14 cellular contexts compared by ENCODE assay signal in genomic region chr19:17513801-17514200, GRCh38. TPM values are rescaled to one million over a fixed set of nuclear protein-coding genes. Genes with fewer than 3 reads are reported as not detected.
A peak's percentile ranks its signal among the peaks of the same experiment; 100 is the strongest.
DNase-seq lines count a peak whose midpoint lies in the region; ATAC-seq, FAIRE-seq and TF ChIP-seq lines count a peak whose summit lies in the region.
"Had no signal": no experiment of that assay in that cellular context is flagged by ENCODE, and none has a peak within 500 bp of the region (broad histone marks: within the 10 kb centered on the region; RNA-seq: fewer than 3 reads in every experiment).

No MANE protein-coding gene starts in this region.

- no peak overlapping the region for H3K27ac ChIP-seq in CD4-positive, alpha-beta memory T cell (ENCODE audit: low read depth, low read length)
- H3K27ac ChIP-seq in naive thymus-derived CD4-positive, alpha-beta T cell (ENCODE audit: low read depth, low read length): no peak overlapping the region
- H3K27ac ChIP-seq in body of pancreas (no peak overlapping the region), endodermal cell (ENCODE audit: low read depth, low read length) (no peak overlapping the region)

- 62 to 70% methylated on average over 8 of the region's 8 CpGs for WGBS in body of pancreas, 2 donors
- 94 to 95% methylated on average over 8 of the region's 8 CpGs for WGBS in endodermal cell (ENCODE audit: insufficient coverage in 1 of 2, insufficient read length in 1 of 2), 2 experiments

- no peak for TF ChIP-seq POLR2A in body of pancreas (IDR thresholded peaks at IDR 0.05)

- H3K27me3 Mint-ChIP-seq in CD4-positive, alpha-beta memory T cell: no peaks in the 10 kb centered on the region
- H3K27me3 Mint-ChIP-seq in activated CD8-positive, alpha-beta T cell treated with anti-CD3 and anti-CD28 coated beads for 36 hours: no peaks in the 10 kb centered on the region
- no peaks in the 10 kb centered on the region for H3K27me3 Mint-ChIP-seq in naive thymus-derived CD4-positive, alpha-beta T cell
- no peaks in the 10 kb centered on the region for H3K27me3 Mint-ChIP-seq in endodermal cell (ENCODE audit: insufficient read depth)

- H3K36me3 Mint-ChIP-seq in CD4-positive, alpha-beta memory T cell: peaks cover 11 to 12% of the 10 kb centered on the region in 2 donors
- H3K36me3 Mint-ChIP-seq in activated CD8-positive, alpha-beta T cell treated with anti-CD3 and anti-CD28 coated beads for 36 hours (ENCODE audit: low read depth): peaks cover 43% of the 10 kb centered on the region
- peaks cover 0 to 43% (median 11%) of the 10 kb centered on the region in 5 donors for H3K36me3 Mint-ChIP-seq in naive thymus-derived CD4-positive, alpha-beta T cell
- H3K36me3 Mint-ChIP-seq in endodermal cell (ENCODE audit: low read depth): peaks cover 31% of the 10 kb centered on the region

- intact Hi-C loops in CD4-positive, alpha-beta memory T cell (cut with micrococcal nuclease): loop anchor here (5.0 kb wide), 1 partner anchor 418 kb away; the partner anchor contains the start of gene CCDC124
- intact Hi-C loops in activated CD8-positive, alpha-beta T cell treated with anti-CD3 and anti-CD28 coated beads for 36 hours (cut with micrococcal nuclease): no loop called here
- intact Hi-C loops in naive thymus-derived CD4-positive, alpha-beta T cell (cut with micrococcal nuclease): loop anchor here (5.0 kb wide), 5 partner anchors 58 to 418 kb away; partner anchors contain the start of genes BST2 (in 1 of the 2), CCDC124 (in 1 of the 2), DDA1 (in 1 of the 2) and JAK3 (in 1 of the 2)
- intact Hi-C loops in body of pancreas (cut with DNase I): no loop called here

- H3K4me3 ChIP-seq in CD4-positive, alpha-beta memory T cell (ENCODE audit: low read length in 2 of 2): no peak overlapping the region
- no peak overlapping the region for H3K4me3 ChIP-seq in naive thymus-derived CD4-positive, alpha-beta T cell (ENCODE audit: low read length)
- no peak overlapping the region for H3K4me3 ChIP-seq in body of pancreas
- H3K4me3 ChIP-seq in endodermal cell (ENCODE audit: low read length): no peak overlapping the region

- DNase-seq in CD4-positive, alpha-beta memory T cell: no peak
- peak; percentile 32 for DNase-seq in HTR-8/SVneo (ENCODE audit: insufficient read length, low spot score)
- DNase-seq in activated CD8-positive, alpha-beta T cell treated with anti-CD3 and anti-CD28 coated beads for 36 hours: no peak
- DNase-seq in naive thymus-derived CD4-positive, alpha-beta T cell: no peak
- DNase-seq in NCI-H187 treated with DMSO at 0.1 percent for 48 hours (lab: John Stamatoyannopoulos, UW): no peak
- DNase-seq in body of pancreas: no peak
- no peak for DNase-seq in GM19238 (ENCODE audit: insufficient read length, low spot score)
- no peak for DNase-seq in endodermal cell
- DNase-seq: activated CD4-positive, CD25-positive, alpha-beta regulatory T cell; activated gamma-delta T cell treated with Interleukin-2 at 50 U/mL for 16 hours; cortex of kidney; RPMI8226 had no signal

- no peaks in the 10 kb centered on the region for H3K27me3 ChIP-seq in CD4-positive, alpha-beta memory T cell (ENCODE audit: insufficient read depth, low read length)
- H3K27me3 ChIP-seq in naive thymus-derived CD4-positive, alpha-beta T cell (ENCODE audit: control insufficient read depth in 2 of 2, insufficient read depth in 2 of 2, low read length in 2 of 2): no peaks in the 10 kb centered on the region
- no peaks in the 10 kb centered on the region for H3K27me3 ChIP-seq in body of pancreas
- no peaks in the 10 kb centered on the region for H3K27me3 ChIP-seq in endodermal cell (ENCODE audit: control insufficient read depth, insufficient read depth, low read length, poor library complexity, severe bottlenecking)

- peaks cover 0 to 6% (median 1%) of the 10 kb centered on the region in 8 donors for H3K9me3 Mint-ChIP-seq in CD4-positive, alpha-beta memory T cell
- H3K9me3 Mint-ChIP-seq in activated CD8-positive, alpha-beta T cell treated with anti-CD3 and anti-CD28 coated beads for 36 hours: peaks cover 7% of the 10 kb centered on the region
- H3K9me3 Mint-ChIP-seq in naive thymus-derived CD4-positive, alpha-beta T cell: peaks cover 0 to 7% (median 3%) of the 10 kb centered on the region in 11 donors
- H3K9me3 Mint-ChIP-seq in endodermal cell: peaks cover 15% of the 10 kb centered on the region

- H3K9ac ChIP-seq in endodermal cell (ENCODE audit: extremely low read depth, low read length, poor library complexity, severe bottlenecking): no peak overlapping the region

- TF ChIP-seq CTCF in activated CD8-positive, alpha-beta T cell treated with anti-CD3 and anti-CD28 coated beads for 36 hours (IDR thresholded peaks at IDR 0.05): no peak
- no peak for TF ChIP-seq CTCF in body of pancreas (IDR thresholded peaks at IDR 0.05)
- no peak for TF ChIP-seq CTCF in endodermal cell (conservative IDR thresholded peaks at IDR 0.05)

- peaks cover 14 to 35% (median 24%) of the 10 kb centered on the region in 4 donors for H3K4me1 Mint-ChIP-seq in CD4-positive, alpha-beta memory T cell
- peaks cover 16% of the 10 kb centered on the region for H3K4me1 Mint-ChIP-seq in activated CD8-positive, alpha-beta T cell treated with anti-CD3 and anti-CD28 coated beads for 36 hours (ENCODE audit: low read depth)
- peaks cover 24 to 38% (median 34%) of the 10 kb centered on the region in 7 donors for H3K4me1 Mint-ChIP-seq in naive thymus-derived CD4-positive, alpha-beta T cell
- peaks cover 6% of the 10 kb centered on the region for H3K4me1 Mint-ChIP-seq in endodermal cell

- no peak for ATAC-seq in activated CD8-positive, alpha-beta T cell treated with anti-CD3 and anti-CD28 coated beads for 36 hours
- ATAC-seq in naive thymus-derived CD4-positive, alpha-beta T cell: no peak
- no peak for ATAC-seq in body of pancreas

- peaks cover 8% of the 10 kb centered on the region for H3K36me3 ChIP-seq in CD4-positive, alpha-beta memory T cell (ENCODE audit: insufficient read depth, low read length)
- peaks cover 4 to 23% (median 6%) of the 10 kb centered on the region in 3 experiments for H3K36me3 ChIP-seq in naive thymus-derived CD4-positive, alpha-beta T cell (ENCODE audit: control insufficient read depth in 2 of 3, insufficient read depth in 3 of 3, low read length in 3 of 3)
- peaks cover 4 to 5% of the 10 kb centered on the region in 2 donors for H3K36me3 ChIP-seq in body of pancreas (replicated peaks in 1 of 2; ENCODE audit: insufficient read depth in 1 of 2, low read depth in 2 of 2)
- peaks cover 23% of the 10 kb centered on the region for H3K36me3 ChIP-seq in endodermal cell (ENCODE audit: control insufficient read depth, insufficient read depth, low read length)

- peak overlapping the region in 6 of 7 donors; percentile 8 to 95 (median 71) for H3K27ac Mint-ChIP-seq in CD4-positive, alpha-beta memory T cell
- H3K27ac Mint-ChIP-seq in activated CD8-positive, alpha-beta T cell treated with anti-CD3 and anti-CD28 coated beads for 36 hours: no peak overlapping the region
- H3K27ac Mint-ChIP-seq in naive thymus-derived CD4-positive, alpha-beta T cell: peak overlapping the region; percentile 31 to 90 (median 50)
- no peak overlapping the region for H3K27ac Mint-ChIP-seq in endodermal cell

- POLR2A ChIA-PET in CD4-positive, alpha-beta memory T cell (lab: Charles Lee; ENCODE audit: partially characterized antibody): interaction anchor here (5.6 kb wide), 1 partner anchor 10 kb away, joined by 69 read pairs; a partner anchor contains a TSS
- POLR2A ChIA-PET in activated CD8-positive, alpha-beta T cell treated with anti-CD3 and anti-CD28 coated beads for 36 hours (lab: Charles Lee): interaction anchor here (4.2 kb wide), 1 partner anchor 10 kb away, joined by 26 read pairs; no protein-coding TSS in a partner anchor
- POLR2A ChIA-PET in naive thymus-derived CD4-positive, alpha-beta T cell (lab: Charles Lee): interaction anchor here (0.8 to 1.9 kb wide), 3 partner anchors 8 to 1006 kb away, joined by 3 to 5 read pairs (median 3); no protein-coding TSS in a partner anchor

- CTCF ChIA-PET in CD4-positive, alpha-beta memory T cell (lab: Charles Lee; ENCODE audit: partially characterized antibody): interaction anchor here (1.4 to 2.9 kb wide), 2 partner anchors 11 to 18 kb away, joined by 3 to 14 read pairs; no protein-coding TSS in a partner anchor
- CTCF ChIA-PET in activated CD8-positive, alpha-beta T cell treated with anti-CD3 and anti-CD28 coated beads for 36 hours (lab: Charles Lee): interaction anchor here (1.4 to 1.7 kb wide), 2 partner anchors 8 to 18 kb away, joined by 5 to 6 read pairs; no protein-coding TSS in a partner anchor
- CTCF ChIA-PET in naive thymus-derived CD4-positive, alpha-beta T cell (lab: Charles Lee): interaction anchor here (0.6 to 1.1 kb wide), 2 partner anchors 13 to 93 kb away, joined by 3 read pairs; no protein-coding TSS in a partner anchor

- FAIRE-seq in HTR-8/SVneo (lab: Jason Lieb, UNC): no peak
- FAIRE-seq: H1 had no signal

- H3K4me1 ChIP-seq in CD4-positive, alpha-beta memory T cell (ENCODE audit: insufficient read depth, low read length): peaks cover 20% of the 10 kb centered on the region
- peaks cover 0 to 20% of the 10 kb centered on the region in 2 donors for H3K4me1 ChIP-seq in naive thymus-derived CD4-positive, alpha-beta T cell (ENCODE audit: control insufficient read depth in 2 of 2, insufficient read depth in 2 of 2, low read length in 2 of 2)
- H3K4me1 ChIP-seq in body of pancreas (peaks cover 27% of the 10 kb centered on the region), endodermal cell (ENCODE audit: control insufficient read depth, insufficient read depth, low read length) (no peaks in the 10 kb centered on the region)

- peak overlapping the region in 5 of 8 donors; percentile 10 to 69 (median 53) for H3K4me3 Mint-ChIP-seq in CD4-positive, alpha-beta memory T cell
- peak overlapping the region; percentile 3 for H3K4me3 Mint-ChIP-seq in activated CD8-positive, alpha-beta T cell treated with anti-CD3 and anti-CD28 coated beads for 36 hours
- peak overlapping the region; percentile 15 to 65 (median 44) for H3K4me3 Mint-ChIP-seq in naive thymus-derived CD4-positive, alpha-beta T cell
- no peak overlapping the region for H3K4me3 Mint-ChIP-seq in endodermal cell

- H3K9me3 ChIP-seq in CD4-positive, alpha-beta memory T cell (ENCODE audit: control insufficient read depth in 1 of 2, low read length in 2 of 2): peaks cover 0 to 6% of the 10 kb centered on the region in 2 donors
- peaks cover 0 to 9% (median 5%) of the 10 kb centered on the region in 3 experiments for H3K9me3 ChIP-seq in naive thymus-derived CD4-positive, alpha-beta T cell (ENCODE audit: control insufficient read depth in 2 of 3, low read length in 3 of 3)
- H3K9me3 ChIP-seq in body of pancreas (no peaks in the 10 kb centered on the region), endodermal cell (ENCODE audit: control insufficient read depth, low read length) (peaks cover 24% of the 10 kb centered on the region)

RNA-seq across cellular contexts. Expression of gene PGLS, which starts 2.4 kb away (rescaled TPM):
- 10 to 100 TPM; 76.3 to 80.0 TPM for total RNA-seq in CD4-positive, alpha-beta memory T cell
- 10 to 100 TPM; 39.7 to 61.1 TPM for polyA plus RNA-seq in CD4-positive, alpha-beta memory T cell
- total RNA-seq in activated CD8-positive, alpha-beta T cell treated with anti-CD3 and anti-CD28 coated beads for 36 hours: 10 to 100 TPM; 58.0 to 58.9 TPM
- total RNA-seq in naive thymus-derived CD4-positive, alpha-beta T cell: 10 to 100 TPM; 53.3 to 83.3 (median 74.1) TPM
- polyA plus RNA-seq in naive thymus-derived CD4-positive, alpha-beta T cell: 10 to 100 TPM; 67.0 to 77.1 TPM
- total RNA-seq in body of pancreas (10 to 100 TPM; 64.9 to 82.7 TPM), endodermal cell (100 to 1,000 TPM; 121 to 132 TPM)
- 79.1 TPM for polyA plus RNA-seq in endodermal cell (2013, experiment 1 of 2)
- 76.6 TPM for polyA plus RNA-seq in endodermal cell (2013, experiment 2 of 2)

RNA-seq across cellular contexts. Expression of gene COLGALT1, which starts 41.6 kb away (rescaled TPM):
- total RNA-seq in CD4-positive, alpha-beta memory T cell: 10 to 100 TPM; 68.3 to 74.7 TPM
- 10 to 100 TPM; 14.1 to 24.9 TPM for polyA plus RNA-seq in CD4-positive, alpha-beta memory T cell
- total RNA-seq in activated CD8-positive, alpha-beta T cell treated with anti-CD3 and anti-CD28 coated beads for 36 hours: 10 to 100 TPM; 62.1 to 64.2 TPM
- total RNA-seq in naive thymus-derived CD4-positive, alpha-beta T cell: 10 to 100 TPM; 50.1 to 70.6 (median 61.3) TPM
- polyA plus RNA-seq in naive thymus-derived CD4-positive, alpha-beta T cell: 10 to 100 TPM; 13.2 to 23.8 TPM
- total RNA-seq in body of pancreas (10 to 100 TPM; 38.9 to 41.5 TPM), endodermal cell (10 to 100 TPM; 61.2 to 68.3 TPM)
- 52.8 TPM for polyA plus RNA-seq in endodermal cell (2013, experiment 1 of 2)
- 49.6 TPM for polyA plus RNA-seq in endodermal cell (2013, experiment 2 of 2)

RNA-seq across cellular contexts. Expression of gene SLC27A1, which starts 43.5 kb away (rescaled TPM):
- total RNA-seq in CD4-positive, alpha-beta memory T cell: 10 to 100 TPM in 1 of 2 experiments, 1 to 10 TPM in 1; 9.2 to 10.1 TPM
- polyA plus RNA-seq in CD4-positive, alpha-beta memory T cell: 1 to 10 TPM; 5.2 to 6.6 TPM
- 1 to 10 TPM; 3.5 to 3.6 TPM for total RNA-seq in activated CD8-positive, alpha-beta T cell treated with anti-CD3 and anti-CD28 coated beads for 36 hours
- 10 to 100 TPM in 4 of 5 experiments, 1 to 10 TPM in 1; 3.1 to 15.1 (median 11.0) TPM for total RNA-seq in naive thymus-derived CD4-positive, alpha-beta T cell
- 1 to 10 TPM; 5.0 to 8.2 TPM for polyA plus RNA-seq in naive thymus-derived CD4-positive, alpha-beta T cell
- total RNA-seq in body of pancreas: 10 to 100 TPM; 21.1 to 25.7 TPM
- total RNA-seq in endodermal cell: 10 to 100 TPM; 11.8 to 16.9 TPM
- polyA plus RNA-seq in endodermal cell (2013, experiment 1 of 2): 15.4 TPM
- 12.7 TPM for polyA plus RNA-seq in endodermal cell (2013, experiment 2 of 2)

RNA-seq across cellular contexts. Expression of gene NXNL1, which starts 53.1 kb away (rescaled TPM):
- not detected for total RNA-seq in CD4-positive, alpha-beta memory T cell
- polyA plus RNA-seq in CD4-positive, alpha-beta memory T cell: not detected
- total RNA-seq in activated CD8-positive, alpha-beta T cell treated with anti-CD3 and anti-CD28 coated beads for 36 hours: not detected
- not detected for total RNA-seq in naive thymus-derived CD4-positive, alpha-beta T cell
- polyA plus RNA-seq in naive thymus-derived CD4-positive, alpha-beta T cell: not detected
- not detected for total RNA-seq in body of pancreas
- total RNA-seq in endodermal cell: not detected
- polyA plus RNA-seq in endodermal cell (2013, experiment 1 of 2): not detected
- polyA plus RNA-seq in endodermal cell (2013, experiment 2 of 2): not detected
- total RNA-seq: fibroblast of villous mesenchyme, H1 had no signal
- polyA plus RNA-seq: H1 had no signal

Comparison
In these comparisons a context has a peak if more than half of its experiments do, and no peak if none do; other contexts are left out.
1. H3K27ac Mint-ChIP-seq: peak in CD4-positive, alpha-beta memory T cell (6 of 7) and naive thymus-derived CD4-positive, alpha-beta T cell (9 of 9); none in activated CD8-positive, alpha-beta T cell treated with anti-CD3 and anti-CD28 coated beads for 36 hours (single experiment) and endodermal cell (single experiment).
2. intact Hi-C loops: an anchor here in CD4-positive, alpha-beta memory T cell (5.0 kb wide) and naive thymus-derived CD4-positive, alpha-beta T cell (5.0 kb wide); none called in activated CD8-positive, alpha-beta T cell treated with anti-CD3 and anti-CD28 coated beads for 36 hours and body of pancreas.